Comparison of ENCODE assay signal across 12 cellular contexts in the genomic region with DNA sequence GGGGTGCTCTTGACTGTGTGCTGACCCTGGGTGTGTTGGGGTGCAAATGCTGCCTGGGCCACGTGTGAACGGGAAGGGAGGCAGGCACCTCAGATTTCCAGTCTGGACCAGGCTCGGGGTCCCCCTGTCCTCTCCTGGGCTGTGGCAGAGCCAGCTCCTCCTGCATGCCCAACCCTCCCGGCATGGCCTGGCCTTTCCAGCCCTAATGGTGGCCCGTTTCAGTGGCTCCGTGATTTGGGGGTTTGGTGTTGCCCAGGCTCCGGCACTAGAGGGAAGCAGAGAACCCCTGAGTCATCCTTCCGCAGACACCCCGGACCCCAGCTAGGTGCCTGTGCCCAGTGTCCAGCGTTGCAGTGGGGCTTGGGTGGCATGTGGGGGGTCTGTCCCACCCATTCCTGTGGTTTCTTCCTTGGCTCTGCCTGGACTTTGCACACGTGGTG. TPM values are rescaled to one million over a fixed set of nuclear protein-coding genes. Genes with fewer than 3 reads are reported as not detected.
A peak's percentile ranks its signal among the peaks of the same experiment; 100 is the strongest.
DNase-seq lines count a peak whose midpoint lies in the region; ATAC-seq and TF ChIP-seq lines count a peak whose summit lies in the region.
"Had no signal": no experiment of that assay in that cellular context is flagged by ENCODE, and none has a peak within 500 bp of the region (broad histone marks: within the 10 kb centered on the region; RNA-seq: fewer than 3 reads in every experiment).

No MANE protein-coding gene starts in this region.

- H3K27ac ChIP-seq in esophagus muscularis mucosa (replicated peaks in 1 of 4) (peak overlapping the region; percentile 93 to 95 (median 94)), sigmoid colon (peak overlapping the region; percentile 92 to 98 (median 98)), hepatocyte (no peak overlapping the region)
- H3K27ac ChIP-seq: adrenal gland, epithelial cell of prostate had no signal

- TF ChIP-seq CTCF in GM10266 (IDR thresholded peaks at IDR 0.05; ENCODE audit: control insufficient read depth, insufficient read depth, low read depth, missing control alignments): peak; percentile 60
- peak; percentile 29 for TF ChIP-seq CTCF in NB4 (IDR thresholded peaks at IDR 0.05; ENCODE audit: low read depth, low read length)
- peak; percentile 19 to 43 (median 41) for TF ChIP-seq CTCF in esophagus muscularis mucosa (IDR thresholded peaks at IDR 0.05)
- peak in 3 of 4 experiments; percentile 31 to 62 (median 41) for TF ChIP-seq CTCF in sigmoid colon (IDR thresholded peaks at IDR 0.05)
- no peak for TF ChIP-seq CTCF in hepatocyte (IDR thresholded peaks at IDR 0.05; ENCODE audit: poor library complexity)

- H3K4me2 ChIP-seq in hepatocyte: no peak overlapping the region

- TF ChIP-seq EP300 in esophagus muscularis mucosa (IDR thresholded peaks at IDR 0.05) (no peak), sigmoid colon (IDR thresholded peaks at IDR 0.05) (no peak)

- H3K9me3 ChIP-seq in esophagus muscularis mucosa (no peaks in the 10 kb centered on the region), sigmoid colon (no peaks in the 10 kb centered on the region), hepatocyte (ENCODE audit: low read depth) (no peaks in the 10 kb centered on the region)
- H3K9me3 ChIP-seq: adrenal gland had no signal

- H2AFZ ChIP-seq in hepatocyte: no peak overlapping the region

- DNase-seq in GM10266 (ENCODE audit: extremely low spot score) (peak; percentile 75), NB4 (ENCODE audit: low read depth) (peak; percentile 49), esophagus muscularis mucosa (ENCODE audit: extremely low spot score) (no peak), sigmoid colon (peak; percentile 78), hepatocyte (ENCODE audit: low spot score) (no peak), NCI-H1436 treated with DMSO at 0.1 percent for 48 hours (lab: John Stamatoyannopoulos, UW) (no peak)
- DNase-seq: GDM1, MV-4-11 had no signal

- no peak for ATAC-seq in HG03280 (IDR thresholded peaks at IDR 0.05; ENCODE audit: unreplicated experiment)
- ATAC-seq in HG03139 (IDR thresholded peaks at IDR 0.05; ENCODE audit: unreplicated experiment): no peak

- H3K79me2 ChIP-seq in hepatocyte: no peaks in the 10 kb centered on the region

- intact Hi-C loops in esophagus muscularis mucosa (cut with DNase I) (no loop called here), sigmoid colon (cut with DNase I) (no loop called here)

- no peak overlapping the region for H3K4me3 ChIP-seq in NB4 (ENCODE audit: low read depth, low read length)
- H3K4me3 ChIP-seq in esophagus muscularis mucosa: peak overlapping the region in 1 of 4 donors; percentile 36
- H3K4me3 ChIP-seq in sigmoid colon: peak overlapping the region in 2 of 4 donors; percentile 8 to 20
- H3K4me3 ChIP-seq in hepatocyte: no peak overlapping the region
- H3K4me3 ChIP-seq: adrenal gland had no signal

- H3K36me3 ChIP-seq in esophagus muscularis mucosa (peaks cover 11 to 69% (median 58%) of the 10 kb centered on the region in 4 donors), sigmoid colon (peaks cover 17 to 72% (median 41%) of the 10 kb centered on the region in 4 donors), hepatocyte (replicated peaks; ENCODE audit: insufficient read depth, low read depth) (no peaks in the 10 kb centered on the region)

- no peaks in the 10 kb centered on the region for H3K27me3 ChIP-seq in esophagus muscularis mucosa
- H3K27me3 ChIP-seq in sigmoid colon: no peaks in the 10 kb centered on the region
- no peaks in the 10 kb centered on the region for H3K27me3 ChIP-seq in hepatocyte
- H3K27me3 ChIP-seq: adrenal gland had no signal

- TF ChIP-seq POLR2A in NB4 (IDR thresholded peaks at IDR 0.05; ENCODE audit: extremely low read depth, insufficient read length) (no peak), esophagus muscularis mucosa (IDR thresholded peaks at IDR 0.05; ENCODE audit: low read depth) (no peak), sigmoid colon (IDR thresholded peaks at IDR 0.05) (no peak)

- WGBS in esophagus muscularis mucosa: 32% methylated on average over 10 of the region's 11 CpGs
- WGBS in sigmoid colon, 2 donors: 74 to 78% methylated on average over 11 of the region's 11 CpGs
- 81% methylated on average over 11 of the region's 11 CpGs for WGBS in hepatocyte (ENCODE audit: low lambda C conversion rate, missing lambda C conversion rate)

- no peaks in the 10 kb centered on the region for H4K20me1 ChIP-seq in hepatocyte (ENCODE audit: insufficient read depth, poor library complexity, severe bottlenecking)

- no peaks in the 10 kb centered on the region for H3K9me2 ChIP-seq in hepatocyte (replicated peaks; ENCODE audit: insufficient read depth)

- H3K4me1 ChIP-seq in esophagus muscularis mucosa: peaks cover 70 to 100% (median 100%) of the 10 kb centered on the region in 4 donors
- H3K4me1 ChIP-seq in sigmoid colon: peaks cover 0 to 100% (median 99%) of the 10 kb centered on the region in 4 donors
- H3K4me1 ChIP-seq in hepatocyte (ENCODE audit: insufficient read depth): no peaks in the 10 kb centered on the region

RNA-seq across cellular contexts. Expression of a gene that starts 9.1 kb away (rescaled TPM):
- total RNA-seq in esophagus muscularis mucosa (100 to 1,000 TPM in 2 of 4 donors, 10 to 100 TPM in 2; 67.6 to 203 (median 139) TPM), sigmoid colon (10 to 100 TPM; 48.5 to 94.2 (median 78.8) TPM), hepatocyte (16.1 and 18.1 TPM in 2 replicates)
- polyA plus RNA-seq in sigmoid colon (10 to 100 TPM; 31.4 to 59.9 (median 34.8) TPM), hepatocyte (15.6 and 19.6 TPM in 2 replicates)

RNA-seq across cellular contexts. Expression of a gene that starts 49.2 kb away (rescaled TPM):
- total RNA-seq in esophagus muscularis mucosa (10 to 100 TPM; 15.0 to 24.1 (median 21.5) TPM), sigmoid colon (10 to 100 TPM; 13.6 to 20.9 (median 17.1) TPM), hepatocyte (26.9 and 35.8 TPM in 2 replicates)
- polyA plus RNA-seq in sigmoid colon (10 to 100 TPM; 13.8 to 18.3 (median 16.4) TPM), hepatocyte (36.3 and 43.3 TPM in 2 replicates)

Comparison
In these comparisons a context has a peak if more than half of its experiments do, and no peak if none do; other contexts are left out.
1. DNase-seq: peak in GM10266 (single experiment), NB4 (single experiment) and sigmoid colon (single experiment); none in esophagus muscularis mucosa (single experiment), hepatocyte (single experiment) and NCI-H1436 treated with DMSO at 0.1 percent for 48 hours (single experiment).